ENCODE assay signal across 27 cellular contexts in genomic region chr11:60858236-60858635, GRCh38. TPM values are rescaled to one million over a fixed set of nuclear protein-coding genes. Genes with fewer than 3 reads are reported as not detected.
DNase-seq lines count a peak whose midpoint lies in the region; ATAC-seq and TF ChIP-seq lines count a peak whose summit lies in the region.
"Had no signal": no experiment of that assay in that cellular context is flagged by ENCODE, and none has a peak within 500 bp of the region (broad histone marks: within the 10 kb centered on the region; RNA-seq: fewer than 3 reads in every experiment).

No MANE protein-coding gene starts in this region.

- no peaks in the 10 kb centered on the region for H3K36me3 Mint-ChIP-seq in activated naive CD4-positive, alpha-beta T cell treated with anti-CD3 and anti-CD28 coated beads, Interleukin-2, amount 50 U/mL, for 24 hours
- H3K36me3 Mint-ChIP-seq in activated naive CD4-positive, alpha-beta T cell treated with anti-CD3 and anti-CD28 coated beads for 36 hours (ENCODE audit: low read depth) = peaks cover 3% of the 10 kb centered on the region
- H3K36me3 Mint-ChIP-seq in chondrocyte (ENCODE audit: low read depth) = no peaks in the 10 kb centered on the region
- H3K36me3 Mint-ChIP-seq in stimulated activated memory B cell treated with anti-CD40 and anti-IgM and Interleukin-4, amounts not matched to agents 10 μg/mL and 1 μg/mL and 100 μg/mL, for 72 hours = peaks cover 5% of the 10 kb centered on the region
- H3K36me3 Mint-ChIP-seq: natural killer cell treated with Interleukin-12 subunit alpha and Interleukin-12 subunit beta and Interleukin-15 and Interleukin-18, amount 100 ng/mL, for 72 hours had no signal

- H3K4me1 Mint-ChIP-seq in activated naive CD4-positive, alpha-beta T cell treated with anti-CD3 and anti-CD28 coated beads, Interleukin-2, amount 50 U/mL, for 24 hours = peaks cover 17% of the 10 kb centered on the region
- H3K4me1 Mint-ChIP-seq in activated naive CD4-positive, alpha-beta T cell treated with anti-CD3 and anti-CD28 coated beads for 36 hours (ENCODE audit: low read depth) = peaks cover 12% of the 10 kb centered on the region
- peaks cover 7% of the 10 kb centered on the region for H3K4me1 Mint-ChIP-seq in chondrocyte (ENCODE audit: low read depth)
- no peaks in the 10 kb centered on the region for H3K4me1 Mint-ChIP-seq in stimulated activated memory B cell treated with anti-CD40 and anti-IgM and Interleukin-4, amounts not matched to agents 10 μg/mL and 1 μg/mL and 100 μg/mL, for 72 hours

- no peak for ATAC-seq in stimulated activated memory B cell treated with anti-CD40 and anti-IgM and Interleukin-4, amounts not matched to agents 10 μg/mL and 1 μg/mL and 100 μg/mL, for 72 hours
- ATAC-seq in HG03520 (IDR thresholded peaks at IDR 0.05; ENCODE audit: unreplicated experiment) (no peak), GM18498 (IDR thresholded peaks at IDR 0.05; ENCODE audit: unreplicated experiment) (no peak)
- ATAC-seq: HCT116; heart right ventricle; left lobe of liver; natural killer cell treated with Interleukin-12 subunit alpha and Interleukin-12 subunit beta and Interleukin-15 and Interleukin-18, amount 100 ng/mL, for 72 hours; SK-N-SH treated with all-trans-retinoic acid at 6 μM for 48 hours had no signal

- no peaks in the 10 kb centered on the region for H3K9me3 Mint-ChIP-seq in activated naive CD4-positive, alpha-beta T cell treated with anti-CD3 and anti-CD28 coated beads, Interleukin-2, amount 50 U/mL, for 24 hours
- H3K9me3 Mint-ChIP-seq in activated naive CD4-positive, alpha-beta T cell treated with anti-CD3 and anti-CD28 coated beads for 36 hours = no peaks in the 10 kb centered on the region
- no peaks in the 10 kb centered on the region for H3K9me3 Mint-ChIP-seq in chondrocyte (ENCODE audit: low read depth)
- no peaks in the 10 kb centered on the region for H3K9me3 Mint-ChIP-seq in stimulated activated memory B cell treated with anti-CD40 and anti-IgM and Interleukin-4, amounts not matched to agents 10 μg/mL and 1 μg/mL and 100 μg/mL, for 72 hours
- H3K9me3 Mint-ChIP-seq: natural killer cell treated with Interleukin-12 subunit alpha and Interleukin-12 subunit beta and Interleukin-15 and Interleukin-18, amount 100 ng/mL, for 72 hours had no signal

- no peak for DNase-seq in activated naive CD4-positive, alpha-beta T cell treated with anti-CD3 and anti-CD28 coated beads for 36 hours
- no peak for DNase-seq in Jurkat, Clone E6-1 (ENCODE audit: low read depth, low spot score)
- DNase-seq in chondrocyte (ENCODE audit: low spot score) = peak; percentile 56
- no peak for DNase-seq in T-helper 9 cell
- DNase-seq: activated CD4-positive, alpha-beta T cell treated with anti-CD3 and anti-CD28 coated beads for 1 hour; activated CD8-positive, alpha-beta memory T cell treated with anti-CD3 and anti-CD28 coated beads, Interleukin-2, amount 50 U/mL, for 48 hours; activated gamma-delta T cell treated with Interleukin-2 at 50 U/mL for 16 hours; caudate nucleus; DMS 273 treated with DMSO at 0.1 percent for 48 hours; heart right ventricle; NCI-H1092; NCI-H1930; NCI-H226; NCI-H748 treated with DMSO at 0.1 percent for 48 hours; testis had no signal

- intact Hi-C loops in activated naive CD4-positive, alpha-beta T cell treated with anti-CD3 and anti-CD28 coated beads for 36 hours (cut with micrococcal nuclease) = no loop called here

- H3K27ac Mint-ChIP-seq in activated naive CD4-positive, alpha-beta T cell treated with anti-CD3 and anti-CD28 coated beads, Interleukin-2, amount 50 U/mL, for 24 hours = peak overlapping the region; percentile 15
- H3K27ac Mint-ChIP-seq in activated naive CD4-positive, alpha-beta T cell treated with anti-CD3 and anti-CD28 coated beads for 36 hours = no peak overlapping the region
- no peak overlapping the region for H3K27ac Mint-ChIP-seq in chondrocyte (ENCODE audit: unreplicated experiment)
- peak overlapping the region; percentile 13 for H3K27ac Mint-ChIP-seq in stimulated activated memory B cell treated with anti-CD40 and anti-IgM and Interleukin-4, amounts not matched to agents 10 μg/mL and 1 μg/mL and 100 μg/mL, for 72 hours
- H3K27ac Mint-ChIP-seq: natural killer cell treated with Interleukin-12 subunit alpha and Interleukin-12 subunit beta and Interleukin-15 and Interleukin-18, amount 100 ng/mL, for 72 hours had no signal

- peak overlapping the region; percentile 13 for H3K4me3 ChIP-seq in Jurkat, Clone E6-1 (ENCODE audit: low read length)
- H3K4me3 ChIP-seq: heart right ventricle, sigmoid colon, testis, vagina had no signal

- CTCF ChIA-PET in activated naive CD4-positive, alpha-beta T cell treated with anti-CD3 and anti-CD28 coated beads for 36 hours (lab: Charles Lee) = interaction anchor here (1.0 kb wide), 1 partner anchor 397 kb away, joined by 3 read pairs; no protein-coding TSS in a partner anchor

- no peak for TF ChIP-seq CTCF in chondrocyte (IDR thresholded peaks at IDR 0.05)

- no peaks in the 10 kb centered on the region for H3K27me3 Mint-ChIP-seq in activated naive CD4-positive, alpha-beta T cell treated with anti-CD3 and anti-CD28 coated beads, Interleukin-2, amount 50 U/mL, for 24 hours
- no peaks in the 10 kb centered on the region for H3K27me3 Mint-ChIP-seq in activated naive CD4-positive, alpha-beta T cell treated with anti-CD3 and anti-CD28 coated beads for 36 hours (ENCODE audit: low read depth)
- peaks cover 2% of the 10 kb centered on the region for H3K27me3 Mint-ChIP-seq in chondrocyte (ENCODE audit: low read depth)
- H3K27me3 Mint-ChIP-seq in stimulated activated memory B cell treated with anti-CD40 and anti-IgM and Interleukin-4, amounts not matched to agents 10 μg/mL and 1 μg/mL and 100 μg/mL, for 72 hours = peaks cover 8% of the 10 kb centered on the region

- no peak overlapping the region for H3K4me3 Mint-ChIP-seq in activated naive CD4-positive, alpha-beta T cell treated with anti-CD3 and anti-CD28 coated beads, Interleukin-2, amount 50 U/mL, for 24 hours
- no peak overlapping the region for H3K4me3 Mint-ChIP-seq in activated naive CD4-positive, alpha-beta T cell treated with anti-CD3 and anti-CD28 coated beads for 36 hours
- H3K4me3 Mint-ChIP-seq in chondrocyte (ENCODE audit: unreplicated experiment) = no peak overlapping the region
- H3K4me3 Mint-ChIP-seq in stimulated activated memory B cell treated with anti-CD40 and anti-IgM and Interleukin-4, amounts not matched to agents 10 μg/mL and 1 μg/mL and 100 μg/mL, for 72 hours = no peak overlapping the region
- H3K4me3 Mint-ChIP-seq: natural killer cell treated with Interleukin-12 subunit alpha and Interleukin-12 subunit beta and Interleukin-15 and Interleukin-18, amount 100 ng/mL, for 72 hours had no signal

RNA-seq across cellular contexts. Expression of gene PTGDR2, which starts 2.5 kb away (rescaled TPM):
- total RNA-seq in activated naive CD4-positive, alpha-beta T cell treated with anti-CD3 and anti-CD28 coated beads for 36 hours = under 1 TPM; 0.14 to 0.17 TPM
- polyA plus RNA-seq in Jurkat, Clone E6-1 (2012; ENCODE audit: insufficient read depth, insufficient read length) = 1.3 TPM
- total RNA-seq in chondrocyte = 0.12 TPM in 1 of 3 replicates, not detected in the others
- total RNA-seq: dermis microvascular lymphatic vessel endothelial cell had no signal

RNA-seq across cellular contexts. Expression of gene ZP1, which starts 9.1 kb away (rescaled TPM):
- not detected for total RNA-seq in activated naive CD4-positive, alpha-beta T cell treated with anti-CD3 and anti-CD28 coated beads for 36 hours
- polyA plus RNA-seq in Jurkat, Clone E6-1 (2012; ENCODE audit: insufficient read depth, insufficient read length) = not detected
- total RNA-seq in chondrocyte = 0.40 to 0.49 TPM in 2 of 3 replicates, not detected in the other
- total RNA-seq: aorta; dermis microvascular lymphatic vessel endothelial cell; left lobe of liver; natural killer cell treated with Interleukin-12 subunit alpha and Interleukin-12 subunit beta and Interleukin-15 and Interleukin-18, amount 100 ng/mL, for 72 hours; sigmoid colon; vagina had no signal
- polyA plus RNA-seq: aorta had no signal

RNA-seq across cellular contexts. Expression of gene CCDC86, which starts 16.3 kb away (rescaled TPM):
- total RNA-seq in activated naive CD4-positive, alpha-beta T cell treated with anti-CD3 and anti-CD28 coated beads for 36 hours = 10 to 100 TPM; 38.8 to 41.2 TPM
- 56.3 TPM for polyA plus RNA-seq in Jurkat, Clone E6-1 (2012; ENCODE audit: insufficient read depth, insufficient read length)
- total RNA-seq in chondrocyte = 16.6 to 18.6 TPM (median 17.7 TPM) in 3 replicates

RNA-seq across cellular contexts. Expression of gene PRPF19, which starts 48.1 kb away (rescaled TPM):
- 100 to 1,000 TPM; 108 to 119 TPM for total RNA-seq in activated naive CD4-positive, alpha-beta T cell treated with anti-CD3 and anti-CD28 coated beads for 36 hours
- polyA plus RNA-seq in Jurkat, Clone E6-1 (2012; ENCODE audit: insufficient read depth, insufficient read length) = 234 TPM
- 48.4 to 51.3 TPM (median 48.6 TPM) in 3 replicates for total RNA-seq in chondrocyte

RNA-seq across cellular contexts. Expression of gene TMEM109, which starts 55.7 kb away (rescaled TPM):
- total RNA-seq in activated naive CD4-positive, alpha-beta T cell treated with anti-CD3 and anti-CD28 coated beads for 36 hours = 100 to 1,000 TPM in 1 of 2 experiments, 10 to 100 TPM in 1; 94.0 to 103 TPM
- 139 TPM for polyA plus RNA-seq in Jurkat, Clone E6-1 (2012; ENCODE audit: insufficient read depth, insufficient read length)
- total RNA-seq in chondrocyte = 97.0 to 124 TPM (median 104 TPM) in 3 replicates

Comparison
In these comparisons a context has a peak if more than half of its experiments do, and no peak if none do; other contexts are left out.
1. H3K27ac Mint-ChIP-seq: peak in activated naive CD4-positive, alpha-beta T cell treated with anti-CD3 and anti-CD28 coated beads, Interleukin-2, amount 50 U/mL, for 24 hours (single experiment) and stimulated activated memory B cell treated with anti-CD40 and anti-IgM and Interleukin-4, amounts not matched to agents 10 μg/mL and 1 μg/mL and 100 μg/mL, for 72 hours (single experiment); none in activated naive CD4-positive, alpha-beta T cell treated with anti-CD3 and anti-CD28 coated beads for 36 hours (single experiment) and chondrocyte (single experiment).